13 cellular contexts compared by ENCODE assay signal in genomic region chr7:139647085-139647484, GRCh38.
DNase-seq lines count a peak whose midpoint lies in the region; ATAC-seq, FAIRE-seq and TF ChIP-seq lines count a peak whose summit lies in the region.
"Had no signal": no experiment of that assay in that cellular context is flagged by ENCODE, and none has a peak within 500 bp of the region (broad histone marks: within the 10 kb centered on the region; RNA-seq: fewer than 3 reads in every experiment).

No MANE protein-coding gene starts in this region.

- H3K4me1 ChIP-seq in A549: peaks cover 55% of the 10 kb centered on the region

- peak overlapping the region; percentile 63 to 74; a peak in 4 of 6 replicates for H3K27ac ChIP-seq in A549

- no peak for TF ChIP-seq POLR2A in A549 (IDR thresholded peaks at IDR 0.05; ENCODE audit: low read length)

- DNase-seq in A549 (ENCODE audit: low read depth in 1 of 2, low spot score in 1 of 2): no peak
- DNase-seq in GM10248 (ENCODE audit: extremely low spot score): peak; percentile 41
- peak; percentile 26 for DNase-seq in activated CD4-positive, alpha-beta memory T cell treated with anti-CD3 and anti-CD28 coated beads, Interleukin-2, amount 10 ng/mL, durations not matched to agents 7 days and 5 days
- no peak for DNase-seq in memory B cell (ENCODE audit: low spot score in 2 of 2)
- no peak for DNase-seq in NCI-H146 treated with DMSO at 0.1 percent for 48 hours (lab: John Stamatoyannopoulos, UW; ENCODE audit: unreplicated experiment)
- DNase-seq in HK-2 (ENCODE audit: unreplicated experiment): no peak
- DNase-seq in COLO668 (lab: John Stamatoyannopoulos, UW; ENCODE audit: unreplicated experiment): no peak
- DNase-seq: activated CD4-positive, alpha-beta T cell treated with anti-CD3 and anti-CD28 coated beads, Interleukin-2, amount 50 U/mL, for 4 hours; Calu3 had no signal

- TF ChIP-seq RAD21 in A549 (conservative IDR thresholded peaks at IDR 0.05 in 1 of 2, IDR thresholded peaks at IDR 0.05 in 1 of 2): no peak

- POLR2A ChIA-PET in A549 (lab: Yijun Ruan, JAX): interaction anchor here (1.6 kb wide), 1 partner anchor 131 kb away, joined by 4 read pairs; no protein-coding TSS in a partner anchor
- POLR2A ChIA-PET in GM10248 (lab: Yijun Ruan, JAX): interaction anchor here (0.7 to 1.3 kb wide), 2 partner anchors 61 to 118 kb away, joined by 3 to 4 read pairs; no protein-coding TSS in a partner anchor
- POLR2A ChIA-PET in activated CD4-positive, alpha-beta memory T cell treated with anti-CD3 and anti-CD28 coated beads, Interleukin-2, amount 10 ng/mL, durations not matched to agents 7 days and 5 days (lab: Charles Lee): interaction anchor here (0.8 to 2.6 kb wide), 10 partner anchors 34 to 416 kb away, joined by 3 to 13 read pairs (median 4); partner anchors contain the start of genes HIPK2 and PARP12

- no peak overlapping the region for H3K4me3 ChIP-seq in A549

- WGBS in A549 (ENCODE audit: missing lambda C conversion rate): 95% methylated on average over 4 of the region's 4 CpGs

- TF ChIP-seq CTCF in A549 (IDR thresholded peaks at IDR 0.05): no peak
- no peak for TF ChIP-seq CTCF in GM10248 (IDR thresholded peaks at IDR 0.05; ENCODE audit: control extremely low read depth, extremely low read depth, low read depth, missing control alignments)

- ATAC-seq in A549: no peak
- ATAC-seq in memory B cell (ENCODE audit: low read depth): no peak
- no peak for ATAC-seq in GM18909 (IDR thresholded peaks at IDR 0.05; ENCODE audit: poor library complexity, unreplicated experiment)

- TF ChIP-seq EP300 in A549 (IDR thresholded peaks at IDR 0.05): no peak

- CTCF ChIA-PET in A549 (lab: Yijun Ruan, JAX) (interaction anchor here (0.7 to 14.0 kb wide), 32 partner anchors 9 to 363 kb away, joined by 3 to 311 read pairs (median 8); partner anchors contain the start of gene HIPK2), GM10248 (lab: Yijun Ruan, JAX) (interaction anchor here (0.6 to 6.0 kb wide), 45 partner anchors 9 to 355 kb away, joined by 3 to 125 read pairs (median 5); partner anchors contain the start of gene HIPK2)
- CTCF ChIA-PET in activated CD4-positive, alpha-beta memory T cell treated with anti-CD3 and anti-CD28 coated beads, Interleukin-2, amount 10 ng/mL, durations not matched to agents 7 days and 5 days (lab: Charles Lee): interaction anchor here (0.6 to 4.6 kb wide), 25 partner anchors 10 to 657 kb away, joined by 3 to 114 read pairs (median 5); partner anchors contain the start of gene HIPK2

- no peak overlapping the region for H3K27ac Mint-ChIP-seq in activated CD4-positive, alpha-beta memory T cell treated with anti-CD3 and anti-CD28 coated beads, Interleukin-2, amount 10 ng/mL, durations not matched to agents 7 days and 5 days
- peak overlapping the region; percentile 89 for H3K27ac Mint-ChIP-seq in memory B cell

- H3K4me1 Mint-ChIP-seq in activated CD4-positive, alpha-beta memory T cell treated with anti-CD3 and anti-CD28 coated beads, Interleukin-2, amount 10 ng/mL, durations not matched to agents 7 days and 5 days: peaks cover 42% of the 10 kb centered on the region
- H3K4me1 Mint-ChIP-seq in memory B cell: peaks cover 32% of the 10 kb centered on the region

- no peaks in the 10 kb centered on the region for H3K36me3 Mint-ChIP-seq in activated CD4-positive, alpha-beta memory T cell treated with anti-CD3 and anti-CD28 coated beads, Interleukin-2, amount 10 ng/mL, durations not matched to agents 7 days and 5 days (ENCODE audit: low read depth)
- peaks cover 2% of the 10 kb centered on the region for H3K36me3 Mint-ChIP-seq in memory B cell
- H3K36me3 Mint-ChIP-seq: brain had no signal

- no peaks in the 10 kb centered on the region for H3K9me3 ChIP-seq in A549

- no peak overlapping the region for H3K4me3 Mint-ChIP-seq in activated CD4-positive, alpha-beta memory T cell treated with anti-CD3 and anti-CD28 coated beads, Interleukin-2, amount 10 ng/mL, durations not matched to agents 7 days and 5 days
- no peak overlapping the region for H3K4me3 Mint-ChIP-seq in memory B cell
- H3K4me3 Mint-ChIP-seq: brain had no signal

- no peak overlapping the region for H3K4me2 ChIP-seq in A549

- FAIRE-seq in A549 (lab: Jason Lieb, UNC): no peak
- FAIRE-seq: RCC 7860 had no signal

- H3K9me3 Mint-ChIP-seq in activated CD4-positive, alpha-beta memory T cell treated with anti-CD3 and anti-CD28 coated beads, Interleukin-2, amount 10 ng/mL, durations not matched to agents 7 days and 5 days: no peaks in the 10 kb centered on the region
- H3K9me3 Mint-ChIP-seq in memory B cell: no peaks in the 10 kb centered on the region
- H3K9me3 Mint-ChIP-seq: brain had no signal

- no peaks in the 10 kb centered on the region for H3K27me3 Mint-ChIP-seq in activated CD4-positive, alpha-beta memory T cell treated with anti-CD3 and anti-CD28 coated beads, Interleukin-2, amount 10 ng/mL, durations not matched to agents 7 days and 5 days
- no peaks in the 10 kb centered on the region for H3K27me3 Mint-ChIP-seq in memory B cell
- H3K27me3 Mint-ChIP-seq: progenitor cell of endocrine pancreas had no signal

TF ChIP-seq in A549, 52 proteins besides CTCF, POLR2A, EP300 and RAD21:
- no peak for TF ChIP-seq NPAS2 (CRISPR knock-in tag; IDR thresholded peaks at IDR 0.05; ENCODE audit: borderline replicate concordance)
TF ChIP-seq in A549: peak in this region for 0.

Comparison
In these comparisons a context has a peak if more than half of its experiments do, and no peak if none do; other contexts are left out.
1. DNase-seq: peak in GM10248 (single experiment) and activated CD4-positive, alpha-beta memory T cell treated with anti-CD3 and anti-CD28 coated beads, Interleukin-2, amount 10 ng/mL, durations not matched to agents 7 days and 5 days (single experiment); none in A549 (0 of 2), memory B cell (0 of 2), NCI-H146 treated with DMSO at 0.1 percent for 48 hours (single experiment), HK-2 (single experiment) and COLO668 (single experiment).